1 cellular context compared by ENCODE assay signal in the genomic region with DNA sequence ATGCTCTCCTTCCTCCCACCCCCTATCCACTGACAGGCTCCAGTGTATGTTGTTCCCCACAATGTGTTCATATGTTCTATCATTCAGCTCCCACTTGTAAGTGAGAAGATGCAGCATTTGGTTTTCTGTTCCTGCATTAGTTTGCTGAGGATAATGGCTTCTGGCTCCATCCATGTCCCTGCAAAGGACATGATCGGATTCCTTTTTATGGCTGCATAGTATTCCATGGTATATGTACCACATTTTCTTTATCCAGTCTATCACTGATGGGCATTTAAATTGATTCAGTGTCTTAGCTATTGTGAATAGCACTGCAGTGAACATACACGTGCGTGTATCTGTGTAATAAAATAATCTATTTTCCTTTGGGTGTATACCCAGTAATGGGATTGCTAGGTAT. TPM values are rescaled to one million over a fixed set of nuclear protein-coding genes. Genes with fewer than 3 reads are reported as not detected.
"Had no signal": no experiment of that assay in that cellular context is flagged by ENCODE, and none has a peak within 500 bp of the region (broad histone marks: within the 10 kb centered on the region; RNA-seq: fewer than 3 reads in every experiment).

No MANE protein-coding gene starts in this region.

RNA-seq across cellular contexts. Expression of a gene that starts 50.1 kb away (rescaled TPM):
- total RNA-seq: Peyer's patch had no signal
